15 cellular contexts compared by ENCODE assay signal in genomic region chr4:1523506-1523905, GRCh38.
DNase-seq lines count a peak whose midpoint lies in the region; ATAC-seq and TF ChIP-seq lines count a peak whose summit lies in the region.
"Had no signal": no experiment of that assay in that cellular context is flagged by ENCODE, and none has a peak within 500 bp of the region (broad histone marks: within the 10 kb centered on the region; RNA-seq: fewer than 3 reads in every experiment).

No MANE protein-coding gene starts in this region.

- peaks cover 0 to 68% (median 20%) of the 10 kb centered on the region in 7 donors for H3K27me3 ChIP-seq in spleen (replicated peaks in 1 of 7)

- no peak for TF ChIP-seq CTCF in chondrocyte (IDR thresholded peaks at IDR 0.05)
- TF ChIP-seq CTCF in mucosa of descending colon (IDR thresholded peaks at IDR 0.05), result no peak
- TF ChIP-seq CTCF in spleen (IDR thresholded peaks at IDR 0.05 in 8 of 11, conservative IDR thresholded peaks at IDR 0.05 in 3 of 11), result no peak
- TF ChIP-seq CTCF in HFFc6 (IDR thresholded peaks at IDR 0.05), result no peak

- TF ChIP-seq POLR2A in spleen (IDR thresholded peaks at IDR 0.05), result no peak

- H3K36me3 ChIP-seq in mucosa of descending colon (ENCODE audit: low read depth) (no peaks in the 10 kb centered on the region), spleen (no peaks in the 10 kb centered on the region)
- H3K36me3 ChIP-seq: BLaER1 treated with 17β-estradiol and CSF1 and Interleukin-3, amounts not matched to agents 10 nM and 100 nM had no signal

- no peak for DNase-seq in activated naive CD4-positive, alpha-beta T cell treated with anti-CD3 and anti-CD28 coated beads, Interleukin-2, amount 10 ng/mL, durations not matched to agents 7 days and 5 days
- DNase-seq in chondrocyte (ENCODE audit: low spot score), result peak; percentile 58
- DNase-seq in mucosa of descending colon, result peak in 2 of 3 donors; percentile 10 to 25
- DNase-seq in spleen, result peak; percentile 51
- DNase-seq in ureter (ENCODE audit: low spot score), result no peak
- no peak for DNase-seq in HFFc6
- DNase-seq: DMS53, GF-D8, GM23248 had no signal

- H3K9me3 ChIP-seq in mucosa of descending colon (no peaks in the 10 kb centered on the region), spleen (peaks cover 0 to 13% (median 3%) of the 10 kb centered on the region in 8 donors)

- no peak overlapping the region for H3K27ac Mint-ChIP-seq in activated naive CD4-positive, alpha-beta T cell treated with anti-CD3 and anti-CD28 coated beads, Interleukin-2, amount 50 U/mL, for 24 hours
- no peak overlapping the region for H3K27ac Mint-ChIP-seq in activated naive CD4-positive, alpha-beta T cell treated with anti-CD3 and anti-CD28 coated beads, Interleukin-2, amount 10 ng/mL, durations not matched to agents 7 days and 5 days
- H3K27ac Mint-ChIP-seq in chondrocyte (ENCODE audit: unreplicated experiment) (no peak overlapping the region), HFFc6 (no peak overlapping the region)

- peaks cover 14% of the 10 kb centered on the region for H3K9me3 Mint-ChIP-seq in activated naive CD4-positive, alpha-beta T cell treated with anti-CD3 and anti-CD28 coated beads, Interleukin-2, amount 50 U/mL, for 24 hours
- peaks cover 5% of the 10 kb centered on the region for H3K9me3 Mint-ChIP-seq in activated naive CD4-positive, alpha-beta T cell treated with anti-CD3 and anti-CD28 coated beads, Interleukin-2, amount 10 ng/mL, durations not matched to agents 7 days and 5 days
- H3K9me3 Mint-ChIP-seq in chondrocyte (ENCODE audit: low read depth) (peaks cover 24% of the 10 kb centered on the region), HFFc6 (no peaks in the 10 kb centered on the region; the same call in 1 of the 2 replicates)

- 56 to 79% (median 63%) methylated on average over 4 of the region's 4 CpGs for WGBS in spleen, 5 donors

- H3K36me3 Mint-ChIP-seq in activated naive CD4-positive, alpha-beta T cell treated with anti-CD3 and anti-CD28 coated beads, Interleukin-2, amount 50 U/mL, for 24 hours, result peaks cover 7% of the 10 kb centered on the region
- H3K36me3 Mint-ChIP-seq in activated naive CD4-positive, alpha-beta T cell treated with anti-CD3 and anti-CD28 coated beads, Interleukin-2, amount 10 ng/mL, durations not matched to agents 7 days and 5 days, result no peaks in the 10 kb centered on the region
- H3K36me3 Mint-ChIP-seq in chondrocyte (ENCODE audit: low read depth) (peaks cover 6% of the 10 kb centered on the region), HFFc6 (ENCODE audit: low read depth) (no peaks in the 10 kb centered on the region)
- H3K36me3 Mint-ChIP-seq: CD4-positive, CD25-positive, alpha-beta regulatory T cell had no signal

- no peak for ATAC-seq in mucosa of descending colon
- ATAC-seq in GM21619 (IDR thresholded peaks at IDR 0.05; ENCODE audit: unreplicated experiment), result no peak
- ATAC-seq: HCT116 had no signal

- intact Hi-C loops in mucosa of descending colon (cut with DNase I, micrococcal nuclease), result no loop called here
- intact Hi-C loops in spleen (cut with DNase I; ENCODE audit: low total_unique reads), result no loop called here

- H3K4me3 ChIP-seq in mucosa of descending colon (no peak overlapping the region), spleen (no peak overlapping the region)
- H3K4me3 ChIP-seq: BLaER1 treated with 17β-estradiol and CSF1 and Interleukin-3, amounts not matched to agents 10 nM and 100 nM; GM23248 had no signal

- H3K4me1 Mint-ChIP-seq in activated naive CD4-positive, alpha-beta T cell treated with anti-CD3 and anti-CD28 coated beads, Interleukin-2, amount 50 U/mL, for 24 hours, result peaks cover 3% of the 10 kb centered on the region
- peaks cover 5% of the 10 kb centered on the region for H3K4me1 Mint-ChIP-seq in activated naive CD4-positive, alpha-beta T cell treated with anti-CD3 and anti-CD28 coated beads, Interleukin-2, amount 10 ng/mL, durations not matched to agents 7 days and 5 days
- no peaks in the 10 kb centered on the region for H3K4me1 Mint-ChIP-seq in chondrocyte (ENCODE audit: low read depth)
- no peaks in the 10 kb centered on the region for H3K4me1 Mint-ChIP-seq in HFFc6 (ENCODE audit: low read depth)

- peaks cover 21% of the 10 kb centered on the region for H3K27me3 Mint-ChIP-seq in activated naive CD4-positive, alpha-beta T cell treated with anti-CD3 and anti-CD28 coated beads, Interleukin-2, amount 50 U/mL, for 24 hours
- H3K27me3 Mint-ChIP-seq in activated naive CD4-positive, alpha-beta T cell treated with anti-CD3 and anti-CD28 coated beads, Interleukin-2, amount 10 ng/mL, durations not matched to agents 7 days and 5 days, result peaks cover 61% of the 10 kb centered on the region
- H3K27me3 Mint-ChIP-seq in chondrocyte (ENCODE audit: low read depth), result peaks cover 48% of the 10 kb centered on the region
- peaks cover 33% of the 10 kb centered on the region for H3K27me3 Mint-ChIP-seq in HFFc6 (ENCODE audit: insufficient read depth)

- H3K27ac ChIP-seq in spleen, result no peak overlapping the region
- H3K27ac ChIP-seq: 22Rv1; BLaER1 treated with 17β-estradiol and CSF1 and Interleukin-3, amounts not matched to agents 10 nM and 100 nM; GM23248 had no signal

- CTCF ChIA-PET in activated naive CD4-positive, alpha-beta T cell treated with anti-CD3 and anti-CD28 coated beads, Interleukin-2, amount 10 ng/mL, durations not matched to agents 7 days and 5 days (lab: Charles Lee), result no interaction called here

- H3K4me3 Mint-ChIP-seq in activated naive CD4-positive, alpha-beta T cell treated with anti-CD3 and anti-CD28 coated beads, Interleukin-2, amount 50 U/mL, for 24 hours, result peak overlapping the region; percentile 39
- no peak overlapping the region for H3K4me3 Mint-ChIP-seq in activated naive CD4-positive, alpha-beta T cell treated with anti-CD3 and anti-CD28 coated beads, Interleukin-2, amount 10 ng/mL, durations not matched to agents 7 days and 5 days
- no peak overlapping the region for H3K4me3 Mint-ChIP-seq in chondrocyte (ENCODE audit: unreplicated experiment)
- no peak overlapping the region for H3K4me3 Mint-ChIP-seq in HFFc6

- H3K4me1 ChIP-seq in mucosa of descending colon (ENCODE audit: low read depth) (peaks cover 2% of the 10 kb centered on the region), spleen (peaks cover 0 to 9% (median 5%) of the 10 kb centered on the region in 6 donors)

Comparison
In these comparisons a context has a peak if more than half of its experiments do, and no peak if none do; other contexts are left out.
1. DNase-seq: peak in chondrocyte (single experiment), mucosa of descending colon (2 of 3) and spleen (single experiment); none in activated naive CD4-positive, alpha-beta T cell treated with anti-CD3 and anti-CD28 coated beads, Interleukin-2, amount 10 ng/mL, durations not matched to agents 7 days and 5 days (single experiment), ureter (single experiment) and HFFc6 (single experiment).